ENCODE assay signal across 1 cellular context in the genomic region with DNA sequence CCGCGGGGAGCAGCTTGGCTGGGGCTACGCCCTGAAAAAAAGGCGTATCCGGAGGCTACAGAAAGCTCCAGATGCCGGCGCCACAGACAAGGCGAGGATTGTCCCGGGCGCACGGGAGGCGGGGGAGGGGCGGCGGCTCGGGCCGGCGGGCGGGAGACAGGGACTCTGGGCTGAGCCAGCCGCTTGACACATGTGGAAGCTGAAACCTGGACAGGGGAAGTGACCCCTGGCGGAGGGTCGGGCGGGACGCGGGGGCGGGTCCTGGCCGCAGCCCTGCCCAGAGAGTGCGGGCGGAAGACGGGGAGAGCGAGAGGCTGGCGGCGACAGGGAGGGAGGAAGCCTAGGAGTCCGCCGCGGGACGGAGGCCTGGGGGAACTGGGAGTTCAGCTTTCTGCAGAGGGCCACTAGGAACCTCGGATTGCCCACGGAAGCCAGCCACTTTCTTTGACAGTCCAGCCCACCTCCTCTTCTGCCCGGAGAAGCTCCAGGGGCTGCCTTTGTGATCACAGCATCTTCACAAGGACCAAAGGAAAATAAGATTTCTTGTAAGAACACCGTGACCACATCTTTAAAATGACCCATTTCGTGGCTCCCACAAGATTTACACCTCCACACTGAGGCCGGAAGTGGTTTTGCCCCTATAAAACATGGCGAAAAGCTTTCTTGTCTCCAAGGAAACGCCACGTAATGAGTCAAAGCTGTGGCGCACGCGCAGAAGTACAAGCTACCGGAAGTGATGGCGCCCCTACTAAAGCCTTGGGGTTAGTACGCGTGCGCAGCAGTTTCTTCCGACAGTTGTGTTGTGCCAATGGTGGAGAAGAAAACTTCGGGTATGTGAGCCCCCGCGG.
TF ChIP-seq lines count a peak whose summit lies in the region.

A gene with protein sequence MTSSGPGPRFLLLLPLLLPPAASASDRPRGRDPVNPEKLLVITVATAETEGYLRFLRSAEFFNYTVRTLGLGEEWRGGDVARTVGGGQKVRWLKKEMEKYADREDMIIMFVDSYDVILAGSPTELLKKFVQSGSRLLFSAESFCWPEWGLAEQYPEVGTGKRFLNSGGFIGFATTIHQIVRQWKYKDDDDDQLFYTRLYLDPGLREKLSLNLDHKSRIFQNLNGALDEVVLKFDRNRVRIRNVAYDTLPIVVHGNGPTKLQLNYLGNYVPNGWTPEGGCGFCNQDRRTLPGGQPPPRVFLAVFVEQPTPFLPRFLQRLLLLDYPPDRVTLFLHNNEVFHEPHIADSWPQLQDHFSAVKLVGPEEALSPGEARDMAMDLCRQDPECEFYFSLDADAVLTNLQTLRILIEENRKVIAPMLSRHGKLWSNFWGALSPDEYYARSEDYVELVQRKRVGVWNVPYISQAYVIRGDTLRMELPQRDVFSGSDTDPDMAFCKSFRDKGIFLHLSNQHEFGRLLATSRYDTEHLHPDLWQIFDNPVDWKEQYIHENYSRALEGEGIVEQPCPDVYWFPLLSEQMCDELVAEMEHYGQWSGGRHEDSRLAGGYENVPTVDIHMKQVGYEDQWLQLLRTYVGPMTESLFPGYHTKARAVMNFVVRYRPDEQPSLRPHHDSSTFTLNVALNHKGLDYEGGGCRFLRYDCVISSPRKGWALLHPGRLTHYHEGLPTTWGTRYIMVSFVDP (minus strand): TSS at position 194 of the 848 bp plus-strand sequence. CDS start 307 bp downstream, outside the sequence.
A gene (plus strand): TSS at position 778 of the 848 bp plus-strand sequence. CDS start 31 bp downstream, at position 809.

TF ChIP-seq in K562, 482 proteins besides CTCF, POLR2A, EP300 and RAD21 (continued from another document):
- TF ChIP-seq, protein P1, sequence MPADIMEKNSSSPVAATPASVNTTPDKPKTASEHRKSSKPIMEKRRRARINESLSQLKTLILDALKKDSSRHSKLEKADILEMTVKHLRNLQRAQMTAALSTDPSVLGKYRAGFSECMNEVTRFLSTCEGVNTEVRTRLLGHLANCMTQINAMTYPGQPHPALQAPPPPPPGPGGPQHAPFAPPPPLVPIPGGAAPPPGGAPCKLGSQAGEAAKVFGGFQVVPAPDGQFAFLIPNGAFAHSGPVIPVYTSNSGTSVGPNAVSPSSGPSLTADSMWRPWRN (IDR thresholded peaks at IDR 0.05; ENCODE audit: low read depth), result 0 out of 2 replicates have a peak, but pooled peaks have one; percentile 40
- TF ChIP-seq NR2C1 (IDR thresholded peaks at IDR 0.05) (peak; percentile 79), NR2C1 (tag; IDR thresholded peaks at IDR 0.05) (peak; percentile 81; the same call in 1 of the 2 replicates), GATAD2A (IDR thresholded peaks at IDR 0.05) (no peak), ELF2 (CRISPR knock-in tag; IDR thresholded peaks at IDR 0.05) (peak; percentile 92), RFX7 (CRISPR knock-in tag; IDR thresholded peaks at IDR 0.05) (no peak), ZFX (CRISPR knock-in tag; IDR thresholded peaks at IDR 0.05) (no peak; the same call in 1 of the 2 replicates), OTX1 (CRISPR knock-in tag; IDR thresholded peaks at IDR 0.05) (peak; percentile 66; the same call in 1 of the 2 replicates), CBFA2T3 (IDR thresholded peaks at IDR 0.05) (peak; percentile 36; the same call in 1 of the 2 replicates), FOSL1 (tag; conservative IDR thresholded peaks at IDR 0.05) (peak; percentile 87), HNRNPLL (IDR thresholded peaks at IDR 0.05; ENCODE audit: low read depth, low read length, poor library complexity, severe bottlenecking) (peak; percentile 40), ZNF584 (CRISPR knock-in tag; IDR thresholded peaks at IDR 0.05; ENCODE audit: low read depth) (peak; percentile 50; the same call in 1 of the 2 replicates), SIX5 (IDR thresholded peaks at IDR 0.05; ENCODE audit: borderline replicate concordance in 1 of 2, insufficient read depth in 1 of 2, low read depth in 1 of 2, low read length in 2 of 2) (peak; percentile 42 to 64; a peak in 3 of 4 replicates), SNRNP70 (optimal IDR thresholded peaks at IDR 0.05; ENCODE audit: low read depth, low read length) (no peak), POLR3A (IDR thresholded peaks at IDR 0.05; ENCODE audit: borderline replicate concordance, extremely low read depth, insufficient read depth, insufficient read length) (no peak), ZNF764 (CRISPR knock-in tag; IDR thresholded peaks at IDR 0.05; ENCODE audit: low read depth) (no peak), SUPT5H (IDR thresholded peaks at IDR 0.05) (peak; percentile 23), RNF2 (IDR thresholded peaks at IDR 0.05) (0 out of 2 replicates have a peak, but pooled peaks have one; percentile 42)
- TF ChIP-seq, protein P2, sequence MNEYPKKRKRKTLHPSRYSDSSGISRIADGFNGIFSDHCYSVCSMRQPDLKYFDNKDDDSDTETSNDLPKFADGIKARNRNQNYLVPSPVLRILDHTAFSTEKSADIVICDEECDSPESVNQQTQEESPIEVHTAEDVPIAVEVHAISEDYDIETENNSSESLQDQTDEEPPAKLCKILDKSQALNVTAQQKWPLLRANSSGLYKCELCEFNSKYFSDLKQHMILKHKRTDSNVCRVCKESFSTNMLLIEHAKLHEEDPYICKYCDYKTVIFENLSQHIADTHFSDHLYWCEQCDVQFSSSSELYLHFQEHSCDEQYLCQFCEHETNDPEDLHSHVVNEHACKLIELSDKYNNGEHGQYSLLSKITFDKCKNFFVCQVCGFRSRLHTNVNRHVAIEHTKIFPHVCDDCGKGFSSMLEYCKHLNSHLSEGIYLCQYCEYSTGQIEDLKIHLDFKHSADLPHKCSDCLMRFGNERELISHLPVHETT (CRISPR knock-in tag; conservative IDR thresholded peaks at IDR 0.05 in 1 of 2, IDR thresholded peaks at IDR 0.05 in 1 of 2), result peak in 1 of 2 experiments; percentile 91; a peak in 2 of 4 replicates
- TF ChIP-seq, protein P3, sequence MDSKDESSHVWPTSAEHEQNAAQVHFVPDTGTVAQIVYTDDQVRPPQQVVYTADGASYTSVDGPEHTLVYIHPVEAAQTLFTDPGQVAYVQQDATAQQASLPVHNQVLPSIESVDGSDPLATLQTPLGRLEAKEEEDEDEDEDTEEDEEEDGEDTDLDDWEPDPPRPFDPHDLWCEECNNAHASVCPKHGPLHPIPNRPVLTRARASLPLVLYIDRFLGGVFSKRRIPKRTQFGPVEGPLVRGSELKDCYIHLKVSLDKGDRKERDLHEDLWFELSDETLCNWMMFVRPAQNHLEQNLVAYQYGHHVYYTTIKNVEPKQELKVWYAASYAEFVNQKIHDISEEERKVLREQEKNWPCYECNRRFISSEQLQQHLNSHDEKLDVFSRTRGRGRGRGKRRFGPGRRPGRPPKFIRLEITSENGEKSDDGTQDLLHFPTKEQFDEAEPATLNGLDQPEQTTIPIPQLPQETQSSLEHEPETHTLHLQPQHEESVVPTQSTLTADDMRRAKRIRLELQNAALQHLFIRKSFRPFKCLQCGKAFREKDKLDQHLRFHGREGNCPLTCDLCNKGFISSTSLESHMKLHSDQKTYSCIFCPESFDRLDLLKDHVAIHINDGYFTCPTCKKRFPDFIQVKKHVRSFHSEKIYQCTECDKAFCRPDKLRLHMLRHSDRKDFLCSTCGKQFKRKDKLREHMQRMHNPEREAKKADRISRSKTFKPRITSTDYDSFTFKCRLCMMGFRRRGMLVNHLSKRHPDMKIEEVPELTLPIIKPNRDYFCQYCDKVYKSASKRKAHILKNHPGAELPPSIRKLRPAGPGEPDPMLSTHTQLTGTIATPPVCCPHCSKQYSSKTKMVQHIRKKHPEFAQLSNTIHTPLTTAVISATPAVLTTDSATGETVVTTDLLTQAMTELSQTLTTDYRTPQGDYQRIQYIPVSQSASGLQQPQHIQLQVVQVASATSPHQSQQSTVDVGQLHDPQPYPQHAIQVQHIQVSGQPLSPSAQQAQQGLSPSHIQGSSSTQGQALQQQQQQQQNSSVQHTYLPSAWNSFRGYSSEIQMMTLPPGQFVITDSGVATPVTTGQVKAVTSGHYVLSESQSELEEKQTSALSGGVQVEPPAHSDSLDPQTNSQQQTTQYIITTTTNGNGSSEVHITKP (IDR thresholded peaks at IDR 0.05; ENCODE audit: partially characterized antibody), result peak; percentile 5
- TF ChIP-seq, protein P4, sequence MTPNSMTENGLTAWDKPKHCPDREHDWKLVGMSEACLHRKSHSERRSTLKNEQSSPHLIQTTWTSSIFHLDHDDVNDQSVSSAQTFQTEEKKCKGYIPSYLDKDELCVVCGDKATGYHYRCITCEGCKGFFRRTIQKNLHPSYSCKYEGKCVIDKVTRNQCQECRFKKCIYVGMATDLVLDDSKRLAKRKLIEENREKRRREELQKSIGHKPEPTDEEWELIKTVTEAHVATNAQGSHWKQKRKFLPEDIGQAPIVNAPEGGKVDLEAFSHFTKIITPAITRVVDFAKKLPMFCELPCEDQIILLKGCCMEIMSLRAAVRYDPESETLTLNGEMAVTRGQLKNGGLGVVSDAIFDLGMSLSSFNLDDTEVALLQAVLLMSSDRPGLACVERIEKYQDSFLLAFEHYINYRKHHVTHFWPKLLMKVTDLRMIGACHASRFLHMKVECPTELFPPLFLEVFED (CRISPR knock-in tag; conservative IDR thresholded peaks at IDR 0.05), result 0 out of 2 replicates have a peak, but pooled peaks have one; percentile 23
- TF ChIP-seq, protein P5, sequence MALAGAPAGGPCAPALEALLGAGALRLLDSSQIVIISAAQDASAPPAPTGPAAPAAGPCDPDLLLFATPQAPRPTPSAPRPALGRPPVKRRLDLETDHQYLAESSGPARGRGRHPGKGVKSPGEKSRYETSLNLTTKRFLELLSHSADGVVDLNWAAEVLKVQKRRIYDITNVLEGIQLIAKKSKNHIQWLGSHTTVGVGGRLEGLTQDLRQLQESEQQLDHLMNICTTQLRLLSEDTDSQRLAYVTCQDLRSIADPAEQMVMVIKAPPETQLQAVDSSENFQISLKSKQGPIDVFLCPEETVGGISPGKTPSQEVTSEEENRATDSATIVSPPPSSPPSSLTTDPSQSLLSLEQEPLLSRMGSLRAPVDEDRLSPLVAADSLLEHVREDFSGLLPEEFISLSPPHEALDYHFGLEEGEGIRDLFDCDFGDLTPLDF (CRISPR knock-in tag; IDR thresholded peaks at IDR 0.05), result 0 out of 2 replicates have a peak, but pooled peaks have one; percentile 31
- TF ChIP-seq, protein P6, sequence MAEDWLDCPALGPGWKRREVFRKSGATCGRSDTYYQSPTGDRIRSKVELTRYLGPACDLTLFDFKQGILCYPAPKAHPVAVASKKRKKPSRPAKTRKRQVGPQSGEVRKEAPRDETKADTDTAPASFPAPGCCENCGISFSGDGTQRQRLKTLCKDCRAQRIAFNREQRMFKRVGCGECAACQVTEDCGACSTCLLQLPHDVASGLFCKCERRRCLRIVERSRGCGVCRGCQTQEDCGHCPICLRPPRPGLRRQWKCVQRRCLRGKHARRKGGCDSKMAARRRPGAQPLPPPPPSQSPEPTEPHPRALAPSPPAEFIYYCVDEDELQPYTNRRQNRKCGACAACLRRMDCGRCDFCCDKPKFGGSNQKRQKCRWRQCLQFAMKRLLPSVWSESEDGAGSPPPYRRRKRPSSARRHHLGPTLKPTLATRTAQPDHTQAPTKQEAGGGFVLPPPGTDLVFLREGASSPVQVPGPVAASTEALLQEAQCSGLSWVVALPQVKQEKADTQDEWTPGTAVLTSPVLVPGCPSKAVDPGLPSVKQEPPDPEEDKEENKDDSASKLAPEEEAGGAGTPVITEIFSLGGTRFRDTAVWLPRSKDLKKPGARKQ (CRISPR knock-in tag; IDR thresholded peaks at IDR 0.05), result no peak
- TF ChIP-seq, protein P7, sequence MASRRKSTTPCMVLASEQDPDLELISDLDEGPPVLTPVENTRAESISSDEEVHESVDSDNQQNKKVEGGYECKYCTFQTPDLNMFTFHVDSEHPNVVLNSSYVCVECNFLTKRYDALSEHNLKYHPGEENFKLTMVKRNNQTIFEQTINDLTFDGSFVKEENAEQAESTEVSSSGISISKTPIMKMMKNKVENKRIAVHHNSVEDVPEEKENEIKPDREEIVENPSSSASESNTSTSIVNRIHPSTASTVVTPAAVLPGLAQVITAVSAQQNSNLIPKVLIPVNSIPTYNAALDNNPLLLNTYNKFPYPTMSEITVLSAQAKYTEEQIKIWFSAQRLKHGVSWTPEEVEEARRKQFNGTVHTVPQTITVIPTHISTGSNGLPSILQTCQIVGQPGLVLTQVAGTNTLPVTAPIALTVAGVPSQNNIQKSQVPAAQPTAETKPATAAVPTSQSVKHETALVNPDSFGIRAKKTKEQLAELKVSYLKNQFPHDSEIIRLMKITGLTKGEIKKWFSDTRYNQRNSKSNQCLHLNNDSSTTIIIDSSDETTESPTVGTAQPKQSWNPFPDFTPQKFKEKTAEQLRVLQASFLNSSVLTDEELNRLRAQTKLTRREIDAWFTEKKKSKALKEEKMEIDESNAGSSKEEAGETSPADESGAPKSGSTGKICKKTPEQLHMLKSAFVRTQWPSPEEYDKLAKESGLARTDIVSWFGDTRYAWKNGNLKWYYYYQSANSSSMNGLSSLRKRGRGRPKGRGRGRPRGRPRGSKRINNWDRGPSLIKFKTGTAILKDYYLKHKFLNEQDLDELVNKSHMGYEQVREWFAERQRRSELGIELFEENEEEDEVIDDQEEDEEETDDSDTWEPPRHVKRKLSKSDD (conservative IDR thresholded peaks at IDR 0.05; ENCODE audit: low read length), result 0 out of 2 replicates have a peak, but pooled peaks have one; percentile 21
- TF ChIP-seq, protein P8, sequence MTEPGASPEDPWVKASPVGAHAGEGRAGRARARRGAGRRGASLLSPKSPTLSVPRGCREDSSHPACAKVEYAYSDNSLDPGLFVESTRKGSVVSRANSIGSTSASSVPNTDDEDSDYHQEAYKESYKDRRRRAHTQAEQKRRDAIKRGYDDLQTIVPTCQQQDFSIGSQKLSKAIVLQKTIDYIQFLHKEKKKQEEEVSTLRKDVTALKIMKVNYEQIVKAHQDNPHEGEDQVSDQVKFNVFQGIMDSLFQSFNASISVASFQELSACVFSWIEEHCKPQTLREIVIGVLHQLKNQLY (CRISPR knock-in tag; conservative IDR thresholded peaks at IDR 0.05), result no peak
